Comparison of ENCODE assay signal across 8 cellular contexts in the genomic region with DNA sequence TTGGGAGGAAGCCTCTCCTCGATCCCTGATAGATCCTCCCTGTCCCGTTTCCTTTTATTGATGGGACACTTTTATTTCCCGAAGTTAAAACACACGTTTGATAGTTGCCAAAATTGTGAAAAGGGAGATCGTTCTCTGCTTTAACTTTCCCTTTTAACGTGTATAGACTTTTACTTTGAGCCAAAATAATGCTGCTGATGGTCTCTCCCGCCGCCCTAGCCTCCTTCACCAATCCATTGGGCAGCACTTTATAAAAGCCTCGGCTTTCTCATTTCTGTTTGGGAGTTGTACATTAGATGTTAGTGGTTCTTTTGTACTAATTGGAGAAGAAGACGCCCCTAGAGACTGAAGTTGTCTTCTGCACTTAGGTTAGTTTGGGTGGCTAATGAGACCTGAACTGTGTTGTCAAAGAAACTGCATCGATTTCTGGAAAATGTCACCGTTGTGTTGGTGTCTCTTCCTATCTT. TPM values are rescaled to one million over a fixed set of nuclear protein-coding genes. Genes with fewer than 3 reads are reported as not detected.
DNase-seq lines count a peak whose midpoint lies in the region; ATAC-seq, FAIRE-seq and TF ChIP-seq lines count a peak whose summit lies in the region.

No MANE protein-coding gene starts in this region.

- H3K4me1 Mint-ChIP-seq in activated CD4-positive, alpha-beta T cell treated with anti-CD3 and anti-CD28 coated beads, Interleukin-2, amount 10 ng/mL, durations not matched to agents 24 days and 14 days = peaks cover 22% of the 10 kb centered on the region
- H3K4me1 Mint-ChIP-seq in natural killer cell = peaks cover 26 to 33% of the 10 kb centered on the region in 2 donors

- intact Hi-C loops in activated CD4-positive, alpha-beta T cell treated with anti-CD3 and anti-CD28 coated beads, Interleukin-2, amount 10 ng/mL, durations not matched to agents 24 days and 14 days (cut with micrococcal nuclease) = loop anchor here (5.0 to 10.0 kb wide), 4 partner anchors 79 to 1139 kb away; no protein-coding TSS in a partner anchor
- intact Hi-C loops in PC-9 (cut with micrococcal nuclease; ENCODE audit: unreplicated experiment) (loop anchor here (5.0 kb wide), 2 partner anchors 314 to 884 kb away; no protein-coding TSS in a partner anchor), natural killer cell (cut with micrococcal nuclease) (loop anchor here (10.0 kb wide), 1 partner anchor 333 kb away; a partner anchor contains a TSS), posterior vena cava (cut with DNase I) (no loop called here)

- peak overlapping the region; percentile 93 for H2AFZ ChIP-seq in PC-9

- 0 out of 2 replicates have a peak, but pooled peaks cover 6% of the 10 kb centered on the region for H3K79me2 ChIP-seq in PC-9 (ENCODE audit: low read depth)

- DNase-seq in activated CD4-positive, alpha-beta T cell treated with anti-CD3 and anti-CD28 coated beads, Interleukin-2, amount 10 ng/mL, durations not matched to agents 24 days and 14 days = peak; percentile 60
- no peak for DNase-seq in activated CD4-positive, alpha-beta T cell treated with anti-CD3 and anti-CD28 coated beads for 48 hours
- DNase-seq in PC-9 = no peak
- DNase-seq in natural killer cell = no peak
- DNase-seq in posterior vena cava (ENCODE audit: low spot score) = no peak
- no peak for DNase-seq in frontal cortex (ENCODE audit: low spot score in 2 of 2)
- no peak for DNase-seq in AG20443 (ENCODE audit: low spot score)

- ATAC-seq in natural killer cell = no peak

- H3K9me3 ChIP-seq in PC-9 (ENCODE audit: insufficient read depth, low read depth) (no peaks in the 10 kb centered on the region), ectodermal cell (ENCODE audit: control insufficient read depth, low read length) (no peaks in the 10 kb centered on the region)

- H3K4me3 ChIP-seq in PC-9 (peak overlapping the region; percentile 62), ectodermal cell (ENCODE audit: insufficient read depth, low read depth, low read length) (peak overlapping the region; percentile 82)

- H3K27ac Mint-ChIP-seq in activated CD4-positive, alpha-beta T cell treated with anti-CD3 and anti-CD28 coated beads, Interleukin-2, amount 10 ng/mL, durations not matched to agents 24 days and 14 days = peak overlapping the region; percentile 89
- H3K27ac Mint-ChIP-seq in natural killer cell = peak overlapping the region; percentile 94 to 95

- H3K27me3 ChIP-seq in PC-9 (ENCODE audit: insufficient read depth, low read depth) (no peaks in the 10 kb centered on the region), ectodermal cell (ENCODE audit: control insufficient read depth, insufficient read depth, low read length, poor library complexity, severe bottlenecking) (no peaks in the 10 kb centered on the region)

- TSS peak; percentile 37 for BruUV-seq in PC-9 (replicated peaks; lab: Mats Ljungman, UMichigan)

- TF ChIP-seq CTCF in PC-9 (conservative IDR thresholded peaks at IDR 0.05) (no peak; the same call in 1 of the 2 replicates), natural killer cell (IDR thresholded peaks at IDR 0.05) (no peak)

- peaks cover 10% of the 10 kb centered on the region for H3K27me3 Mint-ChIP-seq in activated CD4-positive, alpha-beta T cell treated with anti-CD3 and anti-CD28 coated beads, Interleukin-2, amount 10 ng/mL, durations not matched to agents 24 days and 14 days
- H3K27me3 Mint-ChIP-seq in natural killer cell (ENCODE audit: low read depth in 2 of 2) = peaks cover 0 to 6% of the 10 kb centered on the region in 2 donors

- H3K36me3 ChIP-seq in PC-9 (ENCODE audit: low read depth) = no peaks in the 10 kb centered on the region
- peaks cover 8% of the 10 kb centered on the region for H3K36me3 ChIP-seq in ectodermal cell (ENCODE audit: control insufficient read depth, insufficient read depth, low read length)

- H3K4me2 ChIP-seq in PC-9 = peak overlapping the region; percentile 89

- peak overlapping the region; percentile 97 for H3K4me3 Mint-ChIP-seq in activated CD4-positive, alpha-beta T cell treated with anti-CD3 and anti-CD28 coated beads, Interleukin-2, amount 10 ng/mL, durations not matched to agents 24 days and 14 days
- peak overlapping the region; percentile 96 for H3K4me3 Mint-ChIP-seq in natural killer cell

- H3K36me3 Mint-ChIP-seq in activated CD4-positive, alpha-beta T cell treated with anti-CD3 and anti-CD28 coated beads, Interleukin-2, amount 10 ng/mL, durations not matched to agents 24 days and 14 days (ENCODE audit: low read depth) = no peaks in the 10 kb centered on the region
- H3K36me3 Mint-ChIP-seq in natural killer cell = no peaks in the 10 kb centered on the region

- H3K27ac ChIP-seq in PC-9 = peak overlapping the region; percentile 92
- H3K27ac ChIP-seq in ectodermal cell (ENCODE audit: insufficient read depth, low read depth, low read length, poor library complexity, severe bottlenecking) = no peak overlapping the region

- no peaks in the 10 kb centered on the region for H4K20me1 ChIP-seq in PC-9 (ENCODE audit: insufficient read depth)

- no peaks in the 10 kb centered on the region; the same call in 1 of the 2 replicates for H3K9me2 ChIP-seq in PC-9 (ENCODE audit: insufficient read depth)

- peaks cover 9% of the 10 kb centered on the region; the same call in 1 of the 2 replicates for H3F3A ChIP-seq in PC-9 (ENCODE audit: insufficient read depth, low read depth)

- POLR2A ChIA-PET in PC-9 (lab: Charles Lee; ENCODE audit: unreplicated experiment) = no interaction called here

- WGBS in ectodermal cell, 2 experiments = 12 to 19% methylated on average over 12 of the region's 12 CpGs

- CTCF ChIA-PET in PC-9 (lab: Charles Lee) = no interaction called here

- H3K9me3 Mint-ChIP-seq in activated CD4-positive, alpha-beta T cell treated with anti-CD3 and anti-CD28 coated beads, Interleukin-2, amount 10 ng/mL, durations not matched to agents 24 days and 14 days = no peaks in the 10 kb centered on the region
- H3K9me3 Mint-ChIP-seq in natural killer cell = no peaks in the 10 kb centered on the region

- FAIRE-seq in frontal cortex (lab: Jason Lieb, UNC) = no peak

- H3K4me1 ChIP-seq in PC-9 (replicated peaks; ENCODE audit: insufficient read depth) (peaks cover 23% of the 10 kb centered on the region), ectodermal cell (ENCODE audit: control insufficient read depth, insufficient read depth, low read length) (peaks cover 9% of the 10 kb centered on the region)

RNA-seq across cellular contexts. Expression of a gene that starts 1.4 kb away (rescaled TPM):
- total RNA-seq in activated CD4-positive, alpha-beta T cell treated with anti-CD3 and anti-CD28 coated beads, Interleukin-2, amount 10 ng/mL, durations not matched to agents 24 days and 14 days = 1.9 and 2.5 TPM in 2 replicates
- total RNA-seq in PC-9 (2021) (8.3 and 8.6 TPM in 2 replicates), natural killer cell (1 to 10 TPM; 1.4 to 2.3 (median 1.6) TPM), posterior vena cava (1 to 10 TPM; 5.5 to 7.1 TPM), frontal cortex (15.9 TPM)
- polyA plus RNA-seq in ectodermal cell (2013, experiment 1 of 4) = 16.5 TPM
- polyA plus RNA-seq in ectodermal cell (2013, experiment 2 of 4) = 18.2 TPM
- polyA plus RNA-seq in ectodermal cell (2013, experiment 3 of 4) = 15.8 TPM
- 21.6 TPM for polyA plus RNA-seq in ectodermal cell (2013, experiment 4 of 4)

Comparison
In these comparisons a context has a peak if more than half of its experiments do, and no peak if none do; other contexts are left out.
1. intact Hi-C loops: an anchor here in activated CD4-positive, alpha-beta T cell treated with anti-CD3 and anti-CD28 coated beads, Interleukin-2, amount 10 ng/mL, durations not matched to agents 24 days and 14 days (5.0 to 10.0 kb wide), PC-9 (5.0 kb wide) and natural killer cell (10.0 kb wide); none called in posterior vena cava.